Comparison of ENCODE assay signal across 17 cellular contexts in the genomic region with DNA sequence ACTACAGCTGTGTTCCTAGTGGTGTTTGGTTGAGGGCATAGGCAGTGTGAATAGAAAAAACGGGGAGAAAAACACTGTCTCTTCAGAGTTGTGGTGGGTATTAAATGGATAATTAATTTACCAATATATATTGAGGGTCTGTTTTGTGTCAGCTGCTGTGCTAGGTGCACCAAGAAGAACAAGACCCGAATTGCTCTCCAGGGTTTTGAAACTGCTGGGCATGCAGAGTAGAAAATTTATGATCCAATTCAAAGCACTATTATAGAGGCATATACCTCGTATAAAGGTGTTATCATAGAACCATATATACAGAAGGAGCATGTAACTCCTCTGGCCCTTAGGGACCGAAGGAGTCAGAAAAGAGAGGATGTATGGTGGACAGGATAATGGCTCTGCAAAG. TPM values are rescaled to one million over a fixed set of nuclear protein-coding genes. Genes with fewer than 3 reads are reported as not detected.
A peak's percentile ranks its signal among the peaks of the same experiment; 100 is the strongest.
DNase-seq lines count a peak whose midpoint lies in the region; ATAC-seq and TF ChIP-seq lines count a peak whose summit lies in the region.
"Had no signal": no experiment of that assay in that cellular context is flagged by ENCODE, and none has a peak within 500 bp of the region (broad histone marks: within the 10 kb centered on the region; RNA-seq: fewer than 3 reads in every experiment).

No MANE protein-coding gene starts in this region.

- H3K27me3 ChIP-seq in Caco-2 (replicated peaks; ENCODE audit: control insufficient read depth, insufficient read depth, low read length): no peaks in the 10 kb centered on the region
- H3K27me3 ChIP-seq: spleen had no signal

- CTCF ChIA-PET in Caco-2 (lab: Charles Lee): no interaction called here

- H3K4me3 ChIP-seq in Caco-2 (ENCODE audit: low read depth, low read length): no peak overlapping the region
- H3K4me3 ChIP-seq: mucosa of descending colon, spleen had no signal

- H3K36me3 Mint-ChIP-seq in activated CD4-positive, alpha-beta T cell treated with anti-CD3 and anti-CD28 coated beads, Interleukin-2, amount 10 ng/mL, durations not matched to agents 24 days and 14 days (ENCODE audit: low read depth): peaks cover 14% of the 10 kb centered on the region
- peaks cover 15% of the 10 kb centered on the region for H3K36me3 Mint-ChIP-seq in Caco-2 (ENCODE audit: insufficient read depth, unreplicated experiment)
- peaks cover 7% of the 10 kb centered on the region for H3K36me3 Mint-ChIP-seq in activated naive CD8-positive, alpha-beta T cell treated with anti-CD3 and anti-CD28 coated beads, Interleukin-2, amount 10 ng/mL, durations not matched to agents 7 days and 5 days
- peaks cover 2% of the 10 kb centered on the region for H3K36me3 Mint-ChIP-seq in neural crest cell (ENCODE audit: low read depth)

- intact Hi-C loops in activated CD4-positive, alpha-beta T cell treated with anti-CD3 and anti-CD28 coated beads, Interleukin-2, amount 10 ng/mL, durations not matched to agents 24 days and 14 days (cut with micrococcal nuclease): no loop called here
- intact Hi-C loops in Caco-2 (cut with micrococcal nuclease; ENCODE audit: unreplicated experiment): no loop called here

- TF ChIP-seq CTCF in Caco-2 (IDR thresholded peaks at IDR 0.05; ENCODE audit: insufficient read depth in 1 of 2, low read depth in 1 of 2, low read length in 1 of 2, severe bottlenecking in 1 of 2, unreplicated experiment in 1 of 2) (no peak), neural crest cell (conservative IDR thresholded peaks at IDR 0.05) (no peak)

- peak overlapping the region; percentile 42 for H3K4me3 Mint-ChIP-seq in activated CD4-positive, alpha-beta T cell treated with anti-CD3 and anti-CD28 coated beads, Interleukin-2, amount 10 ng/mL, durations not matched to agents 24 days and 14 days
- H3K4me3 Mint-ChIP-seq in Caco-2 (ENCODE audit: unreplicated experiment): peak overlapping the region; percentile 80
- H3K4me3 Mint-ChIP-seq in activated naive CD8-positive, alpha-beta T cell treated with anti-CD3 and anti-CD28 coated beads, Interleukin-2, amount 10 ng/mL, durations not matched to agents 7 days and 5 days: peak overlapping the region; percentile 17
- peak overlapping the region; percentile 94 for H3K4me3 Mint-ChIP-seq in neural crest cell

- BruUV-seq in Caco-2 (replicated peaks; lab: Mats Ljungman, UMichigan): no TSS peak

- DNase-seq in activated CD4-positive, alpha-beta T cell treated with anti-CD3 and anti-CD28 coated beads, Interleukin-2, amount 10 ng/mL, durations not matched to agents 24 days and 14 days: no peak
- no peak for DNase-seq in activated CD4-positive, alpha-beta T cell treated with anti-CD3 and anti-CD28 coated beads, Interleukin-2, amount 50 U/mL, for 48 hours
- DNase-seq in Caco-2: no peak
- DNase-seq in activated naive CD8-positive, alpha-beta T cell treated with anti-CD3 and anti-CD28 coated beads, Interleukin-2, amount 10 ng/mL, durations not matched to agents 7 days and 5 days: no peak
- no peak for DNase-seq in neural crest cell (ENCODE audit: low read depth, low spot score)
- no peak for DNase-seq in NCI-H187 treated with DMSO at 0.1 percent for 48 hours (lab: John Stamatoyannopoulos, UW)
- DNase-seq: DMS 273 treated with DMSO at 0.1 percent for 48 hours; head of caudate nucleus; IMR-90; left ventricle myocardium superior; mucosa of descending colon; NCI-H1436; NCI-H524; spleen; stimulated activated CD4-positive, alpha-beta T cell treated with anti-CD3 and anti-CD28 coated beads, Interleukin-4, amount 100 ng/mL, for 4 hours had no signal

- H3K27me3 Mint-ChIP-seq in activated CD4-positive, alpha-beta T cell treated with anti-CD3 and anti-CD28 coated beads, Interleukin-2, amount 10 ng/mL, durations not matched to agents 24 days and 14 days: peaks cover 12% of the 10 kb centered on the region
- H3K27me3 Mint-ChIP-seq in Caco-2 (ENCODE audit: insufficient read depth, unreplicated experiment): no peaks in the 10 kb centered on the region
- peaks cover 18% of the 10 kb centered on the region for H3K27me3 Mint-ChIP-seq in activated naive CD8-positive, alpha-beta T cell treated with anti-CD3 and anti-CD28 coated beads, Interleukin-2, amount 10 ng/mL, durations not matched to agents 7 days and 5 days
- no peaks in the 10 kb centered on the region for H3K27me3 Mint-ChIP-seq in neural crest cell (ENCODE audit: low read depth)

- peaks cover 3% of the 10 kb centered on the region for H3K9me3 Mint-ChIP-seq in activated CD4-positive, alpha-beta T cell treated with anti-CD3 and anti-CD28 coated beads, Interleukin-2, amount 10 ng/mL, durations not matched to agents 24 days and 14 days
- no peaks in the 10 kb centered on the region for H3K9me3 Mint-ChIP-seq in Caco-2 (ENCODE audit: unreplicated experiment)
- H3K9me3 Mint-ChIP-seq in activated naive CD8-positive, alpha-beta T cell treated with anti-CD3 and anti-CD28 coated beads, Interleukin-2, amount 10 ng/mL, durations not matched to agents 7 days and 5 days: no peaks in the 10 kb centered on the region
- H3K9me3 Mint-ChIP-seq in neural crest cell: peaks cover 5% of the 10 kb centered on the region

- H3K36me3 ChIP-seq in Caco-2 (ENCODE audit: control insufficient read depth, insufficient read depth, low read length): no peaks in the 10 kb centered on the region; the same call in 1 of the 2 replicates

- POLR2A ChIA-PET in Caco-2 (lab: Charles Lee): no interaction called here
- POLR2A ChIA-PET in activated naive CD8-positive, alpha-beta T cell treated with anti-CD3 and anti-CD28 coated beads, Interleukin-2, amount 10 ng/mL, durations not matched to agents 7 days and 5 days (lab: Charles Lee): no interaction called here

- no peak overlapping the region for H3K27ac Mint-ChIP-seq in activated CD4-positive, alpha-beta T cell treated with anti-CD3 and anti-CD28 coated beads, Interleukin-2, amount 10 ng/mL, durations not matched to agents 24 days and 14 days
- no peak overlapping the region for H3K27ac Mint-ChIP-seq in Caco-2 (ENCODE audit: unreplicated experiment)
- no peak overlapping the region for H3K27ac Mint-ChIP-seq in activated naive CD8-positive, alpha-beta T cell treated with anti-CD3 and anti-CD28 coated beads, Interleukin-2, amount 10 ng/mL, durations not matched to agents 7 days and 5 days
- no peak overlapping the region for H3K27ac Mint-ChIP-seq in neural crest cell (ENCODE audit: unreplicated experiment)

- peaks cover 18% of the 10 kb centered on the region for H3K4me1 ChIP-seq in Caco-2

- no peaks in the 10 kb centered on the region for H3K9me3 ChIP-seq in Caco-2
- H3K9me3 ChIP-seq: mucosa of descending colon, spleen had no signal

- ATAC-seq in activated naive CD8-positive, alpha-beta T cell treated with anti-CD3 and anti-CD28 coated beads, Interleukin-2, amount 10 ng/mL, durations not matched to agents 7 days and 5 days (ENCODE audit: low read depth): no peak
- no peak for ATAC-seq in GM21390 (IDR thresholded peaks at IDR 0.05; ENCODE audit: unreplicated experiment)
- ATAC-seq in GM21528 (IDR thresholded peaks at IDR 0.05; ENCODE audit: low FRiP score, unreplicated experiment): no peak
- ATAC-seq: left ventricle myocardium superior, mucosa of descending colon had no signal

- H3K4me1 Mint-ChIP-seq in activated CD4-positive, alpha-beta T cell treated with anti-CD3 and anti-CD28 coated beads, Interleukin-2, amount 10 ng/mL, durations not matched to agents 24 days and 14 days: peaks cover 19% of the 10 kb centered on the region
- H3K4me1 Mint-ChIP-seq in Caco-2 (ENCODE audit: low read depth, unreplicated experiment): peaks cover 17% of the 10 kb centered on the region
- H3K4me1 Mint-ChIP-seq in activated naive CD8-positive, alpha-beta T cell treated with anti-CD3 and anti-CD28 coated beads, Interleukin-2, amount 10 ng/mL, durations not matched to agents 7 days and 5 days: peaks cover 20% of the 10 kb centered on the region
- H3K4me1 Mint-ChIP-seq in neural crest cell: peaks cover 40% of the 10 kb centered on the region

RNA-seq across cellular contexts. Expression of gene NMD3, which starts 1.6 kb away (rescaled TPM):
- total RNA-seq in activated CD4-positive, alpha-beta T cell treated with anti-CD3 and anti-CD28 coated beads, Interleukin-2, amount 10 ng/mL, durations not matched to agents 24 days and 14 days: 78.2 and 81.8 TPM in 2 replicates
- total RNA-seq in Caco-2 (2022) (61.7 and 62.4 TPM in 2 replicates), neural crest cell (40.7 and 42.0 TPM in 2 replicates)
- total RNA-seq in activated naive CD8-positive, alpha-beta T cell treated with anti-CD3 and anti-CD28 coated beads, Interleukin-2, amount 10 ng/mL, durations not matched to agents 7 days and 5 days: 10 to 100 TPM; 43.8 to 44.9 TPM

Comparison
In these comparisons a context has a peak if more than half of its experiments do, and no peak if none do; other contexts are left out.
1. H3K4me3 Mint-ChIP-seq: peak in every context shown above with its lines; median percentile 94 in neural crest cell; 80 in Caco-2; 42 in activated CD4-positive, alpha-beta T cell treated with anti-CD3 and anti-CD28 coated beads, Interleukin-2, amount 10 ng/mL, durations not matched to agents 24 days and 14 days; 17 in activated naive CD8-positive, alpha-beta T cell treated with anti-CD3 and anti-CD28 coated beads, Interleukin-2, amount 10 ng/mL, durations not matched to agents 7 days and 5 days.